ENCODE assay signal across 16 cellular contexts in the genomic region with DNA sequence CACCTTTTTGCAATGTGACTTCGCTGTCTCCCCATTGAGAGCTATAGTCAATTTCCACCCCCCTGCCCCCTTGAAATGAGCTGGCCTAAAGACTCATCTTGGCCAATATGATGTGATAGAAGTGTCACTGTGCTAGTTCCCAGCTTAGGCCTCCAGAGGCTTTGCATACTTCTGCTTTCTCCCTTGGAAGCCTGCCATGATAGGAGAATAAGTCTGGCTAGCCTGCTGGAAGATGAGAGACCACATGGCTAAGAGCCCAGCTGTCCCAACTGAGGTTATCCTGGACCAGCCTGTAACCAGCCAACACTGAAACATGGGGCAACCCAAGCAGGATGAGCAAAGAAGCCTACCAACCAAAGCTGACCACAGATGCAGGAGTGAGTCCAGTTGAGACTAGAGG.
"Had no signal": no experiment of that assay in that cellular context is flagged by ENCODE, and none has a peak within 500 bp of the region (broad histone marks: within the 10 kb centered on the region; RNA-seq: fewer than 3 reads in every experiment).

No MANE protein-coding gene starts in this region.

- H3K4me1 ChIP-seq: psoas muscle had no signal

- H3K27ac ChIP-seq: cardiac muscle cell, coronary artery, epithelial cell of prostate, psoas muscle, WERI-Rb-1 had no signal

- FAIRE-seq: astrocyte had no signal

- H3K9me3 ChIP-seq: mucosa of descending colon, psoas muscle had no signal

- DNase-seq: activated CD4-positive, alpha-beta T cell treated with anti-CD3 and anti-CD28 coated beads for 4 hours; activated CD8-positive, alpha-beta memory T cell treated with anti-CD3 and anti-CD28 coated beads, Interleukin-2, amount 50 U/mL, for 48 hours; activated CD8-positive, alpha-beta T cell treated with anti-CD3 and anti-CD28 coated beads, Interleukin-2, amount 10 ng/mL, durations not matched to agents 7 days and 5 days; activated naive CD4-positive, alpha-beta T cell; effector memory CD4-positive, alpha-beta T cell; hypothalamus; mucosa of descending colon; psoas muscle; stimulated activated CD4-positive, alpha-beta T cell treated with anti-CD3 and anti-CD28 coated beads, Interleukin-2, amount 100 ng/mL, for 48 hours; stimulated activated naive CD4-positive, alpha-beta T cell treated with Interleukin-2 at 50 U/mL for 16 hours; T-cell; WERI-Rb-1 had no signal

- H3K27me3 ChIP-seq: cardiac muscle cell had no signal

- H3K4me3 ChIP-seq: cardiac muscle cell, coronary artery, mucosa of descending colon, psoas muscle had no signal

- H3K36me3 ChIP-seq: cardiac muscle cell, WERI-Rb-1 had no signal

- ATAC-seq: activated CD8-positive, alpha-beta T cell treated with anti-CD3 and anti-CD28 coated beads, Interleukin-2, amount 10 ng/mL, durations not matched to agents 7 days and 5 days; mucosa of descending colon; psoas muscle; T-cell had no signal
